38 cellular contexts compared by ENCODE assay signal in genomic region chr3:163138258-163138657, GRCh38.
"Had no signal": no experiment of that assay in that cellular context is flagged by ENCODE, and none has a peak within 500 bp of the region (broad histone marks: within the 10 kb centered on the region; RNA-seq: fewer than 3 reads in every experiment).

No MANE protein-coding gene starts in this region.

- H3K9me3 ChIP-seq: adrenal gland, ascending aorta, body of pancreas, breast epithelium had no signal

- H3K4me1 Mint-ChIP-seq: activated naive CD4-positive, alpha-beta T cell treated with anti-CD3 and anti-CD28 coated beads, Interleukin-2, amount 10 ng/mL, durations not matched to agents 7 days and 5 days; activated naive CD4-positive, alpha-beta T cell treated with anti-CD3 and anti-CD28 coated beads, Interleukin-2, amount 50 U/mL, for 24 hours; activated naive CD8-positive, alpha-beta T cell treated with anti-CD3 and anti-CD28 coated beads for 36 hours; activated naive CD8-positive, alpha-beta T cell treated with anti-CD3 and anti-CD28 coated beads, Interleukin-2, amount 10 ng/mL, durations not matched to agents 7 days and 5 days; activated naive CD8-positive, alpha-beta T cell treated with anti-CD3 and anti-CD28 coated beads, Interleukin-2, amount 50 U/mL, for 24 hours; activated T-helper 17 cell treated with anti-CD3 and anti-CD28 coated beads, Interleukin-2, amount 50 U/mL, for 72 hours; brain; central memory CD8-positive, alpha-beta T cell had no signal

- H3K27ac ChIP-seq: adrenal gland, ascending aorta, body of pancreas, brain microvascular endothelial cell, breast epithelium, cardiac muscle cell had no signal

- H3K36me3 Mint-ChIP-seq: activated naive CD4-positive, alpha-beta T cell treated with anti-CD3 and anti-CD28 coated beads, Interleukin-2, amount 10 ng/mL, durations not matched to agents 7 days and 5 days; activated naive CD4-positive, alpha-beta T cell treated with anti-CD3 and anti-CD28 coated beads, Interleukin-2, amount 50 U/mL, for 24 hours; activated naive CD8-positive, alpha-beta T cell; activated naive CD8-positive, alpha-beta T cell treated with anti-CD3 and anti-CD28 coated beads for 36 hours; activated naive CD8-positive, alpha-beta T cell treated with anti-CD3 and anti-CD28 coated beads, Interleukin-2, amount 10 ng/mL, durations not matched to agents 7 days and 5 days; brain had no signal

- H3K4me1 ChIP-seq: adrenal gland, ascending aorta, body of pancreas, breast epithelium had no signal

- H3K36me3 ChIP-seq: adrenal gland, ascending aorta, brain microvascular endothelial cell, cardiac muscle cell had no signal

- DNase-seq: activated effector memory CD4-positive, alpha-beta T cell treated with anti-CD3 and anti-CD28 coated beads, Interleukin-2, amount 50 U/mL, for 16 hours; activated effector memory CD4-positive, alpha-beta T cell treated with Interleukin-2 at 50 U/mL for 16 hours; activated gamma-delta T cell; activated gamma-delta T cell treated with Interleukin-2 at 50 U/mL for 16 hours; activated naive CD4-positive, alpha-beta T cell; activated naive CD4-positive, alpha-beta T cell treated with anti-CD3 and anti-CD28 coated beads for 36 hours; activated naive CD4-positive, alpha-beta T cell treated with anti-CD3 and anti-CD28 coated beads, Interleukin-2, amount 10 ng/mL, durations not matched to agents 7 days and 5 days; activated naive CD4-positive, alpha-beta T cell treated with anti-CD3 and anti-CD28 coated beads, Interleukin-2, amount 50 U/mL, for 16 hours; activated naive CD4-positive, alpha-beta T cell treated with Interleukin-2 at 50 U/mL for 16 hours; activated naive CD8-positive, alpha-beta T cell treated with anti-CD3 and anti-CD28 coated beads for 36 hours; activated naive CD8-positive, alpha-beta T cell treated with anti-CD3 and anti-CD28 coated beads, Interleukin-2, amount 10 ng/mL, durations not matched to agents 7 days and 5 days; activated naive CD8-positive, alpha-beta T cell treated with anti-CD3 and anti-CD28 coated beads, Interleukin-2, amount 50 U/mL, for 24 hours; activated T-cell treated with anti-CD3 and anti-CD28 coated beads for 4 hours; activated T-cell treated with anti-CD3 and anti-CD28 coated beads, Interleukin-2, amount 50 U/mL, for 1 hour; activated T-cell treated with anti-CD3 and anti-CD28 coated beads, Interleukin-2, amount 50 U/mL, for 4 hours; activated T-cell treated with anti-CD3 and anti-CD28 coated beads, Interleukin-2, amount 50 U/mL, for 48 hours; activated T-cell treated with anti-CD3 and anti-CD28 coated beads, Interleukin-2, amount 50 U/mL, for 72 hours; adrenal gland; amniotic stem cell; amygdala; anterior cingulate cortex; aorta; body of pancreas; brain microvascular endothelial cell; caudate nucleus; central memory CD4-positive, alpha-beta T cell; cerebellar nuclear complex had no signal

- H3K27ac Mint-ChIP-seq: activated naive CD4-positive, alpha-beta T cell treated with anti-CD3 and anti-CD28 coated beads for 36 hours; activated naive CD4-positive, alpha-beta T cell treated with anti-CD3 and anti-CD28 coated beads, Interleukin-2, amount 10 ng/mL, durations not matched to agents 7 days and 5 days; activated naive CD4-positive, alpha-beta T cell treated with anti-CD3 and anti-CD28 coated beads, Interleukin-2, amount 50 U/mL, for 24 hours; activated naive CD4-positive, alpha-beta T cell treated with anti-CD3 and anti-CD28 coated beads, Interleukin-2, amount 50 U/mL, for 72 hours; activated naive CD8-positive, alpha-beta T cell; activated naive CD8-positive, alpha-beta T cell treated with anti-CD3 and anti-CD28 coated beads for 36 hours; activated naive CD8-positive, alpha-beta T cell treated with anti-CD3 and anti-CD28 coated beads, Interleukin-2, amount 10 ng/mL, durations not matched to agents 7 days and 5 days; activated naive CD8-positive, alpha-beta T cell treated with anti-CD3 and anti-CD28 coated beads, Interleukin-2, amount 50 U/mL, for 24 hours; activated T-cell treated with anti-CD3 and anti-CD28 coated beads, Interleukin-2, amount 50 U/mL, for 72 hours; activated T-helper 1 cell treated with anti-CD3 and anti-CD28 coated beads, Interleukin-12 subunit alpha, Interleukin-12 subunit beta, Interleukin-2, Interleukin-4 antibody, amounts not matched to agents 30 ng/mL and 10 ng/mL and 1 ng/mL, durations not matched to agents 14 hours and 24 hours and 36 hours; activated T-helper 17 cell treated with anti-CD3 and anti-CD28 coated beads, Interleukin-2, amount 50 U/mL, for 72 hours; activated T-helper 2 cell treated with anti-CD3 and anti-CD28 coated beads, Interferon-gamma antibody, Interleukin-2, Interleukin-4, amounts not matched to agents 10 μg/mL and 5 μg/mL and 100 μg/mL, durations not matched to agents 14 hours and 24 hours and 36 hours; brain had no signal

- H3K4me3 Mint-ChIP-seq: activated naive CD4-positive, alpha-beta T cell treated with anti-CD3 and anti-CD28 coated beads for 36 hours; activated naive CD4-positive, alpha-beta T cell treated with anti-CD3 and anti-CD28 coated beads, Interleukin-2, amount 10 ng/mL, durations not matched to agents 7 days and 5 days; activated naive CD4-positive, alpha-beta T cell treated with anti-CD3 and anti-CD28 coated beads, Interleukin-2, amount 50 U/mL, for 24 hours; activated naive CD8-positive, alpha-beta T cell; activated naive CD8-positive, alpha-beta T cell treated with anti-CD3 and anti-CD28 coated beads for 36 hours; activated naive CD8-positive, alpha-beta T cell treated with anti-CD3 and anti-CD28 coated beads, Interleukin-2, amount 10 ng/mL, durations not matched to agents 7 days and 5 days; activated naive CD8-positive, alpha-beta T cell treated with anti-CD3 and anti-CD28 coated beads, Interleukin-2, amount 50 U/mL, for 24 hours; activated T-cell treated with anti-CD3 and anti-CD28 coated beads, Interleukin-2, amount 50 U/mL, for 4 hours; activated T-cell treated with anti-CD3 and anti-CD28 coated beads, Interleukin-2, amount 50 U/mL, for 72 hours; activated T-helper 1 cell treated with anti-CD3 and anti-CD28 coated beads, Interleukin-12 subunit alpha, Interleukin-12 subunit beta, Interleukin-2, Interleukin-4 antibody, amounts not matched to agents 30 ng/mL and 10 ng/mL and 1 ng/mL, durations not matched to agents 14 hours and 24 hours and 36 hours; activated T-helper 17 cell treated with anti-CD3 and anti-CD28 coated beads, Interleukin-2, amount 50 U/mL, for 72 hours; brain; central memory CD8-positive, alpha-beta T cell had no signal

- H3K27me3 Mint-ChIP-seq: activated naive CD4-positive, alpha-beta T cell treated with anti-CD3 and anti-CD28 coated beads, Interleukin-2, amount 10 ng/mL, durations not matched to agents 7 days and 5 days; activated naive CD4-positive, alpha-beta T cell treated with anti-CD3 and anti-CD28 coated beads, Interleukin-2, amount 50 U/mL, for 24 hours; activated naive CD8-positive, alpha-beta T cell; activated naive CD8-positive, alpha-beta T cell treated with anti-CD3 and anti-CD28 coated beads for 36 hours; activated naive CD8-positive, alpha-beta T cell treated with anti-CD3 and anti-CD28 coated beads, Interleukin-2, amount 10 ng/mL, durations not matched to agents 7 days and 5 days; activated naive CD8-positive, alpha-beta T cell treated with anti-CD3 and anti-CD28 coated beads, Interleukin-2, amount 50 U/mL, for 24 hours; activated T-helper 17 cell treated with anti-CD3 and anti-CD28 coated beads, Interleukin-2, amount 50 U/mL, for 72 hours; brain; central memory CD8-positive, alpha-beta T cell had no signal

- H3K27me3 ChIP-seq: adrenal gland, ascending aorta, body of pancreas, brain microvascular endothelial cell, cardiac muscle cell had no signal

- H3K4me3 ChIP-seq: adrenal gland, ascending aorta, body of pancreas, breast epithelium, cardiac muscle cell had no signal

- H3K9me3 Mint-ChIP-seq: brain had no signal
